In genomic region chr10:101301111-101301731, GRCh38 we compare ENCODE assay signal across 8 cellular contexts. TPM values are rescaled to one million over a fixed set of nuclear protein-coding genes. Genes with fewer than 3 reads are reported as not detected.
DNase-seq lines count a peak whose midpoint lies in the region; ATAC-seq and TF ChIP-seq lines count a peak whose summit lies in the region.

No MANE protein-coding gene starts in this region.

- no peak overlapping the region for H3K4me3 ChIP-seq in GM12864 (ENCODE audit: low read depth, low read length)

- intact Hi-C loops in left cardiac atrium (cut with DNase I) = loop anchor here in 1 of 2 donors (5.0 kb wide), 1 partner anchor 141 kb away; no protein-coding TSS in a partner anchor

- TF ChIP-seq CTCF in GM12864 (IDR thresholded peaks at IDR 0.05; ENCODE audit: low read depth, low read length, missing control alignments) = peak; percentile 69

- DNase-seq in A172 (ENCODE audit: low spot score) = peak; percentile 67
- peak; percentile 3 for DNase-seq in GM12864 (ENCODE audit: low read depth)
- peak; percentile 17 for DNase-seq in NCI-H460 (ENCODE audit: extremely low read depth, low read depth)
- peak; percentile 62 for DNase-seq in activated CD8-positive, alpha-beta memory T cell treated with anti-CD3 and anti-CD28 coated beads, Interleukin-2, amount 50 U/mL, for 48 hours
- no peak for DNase-seq in left cardiac atrium
- peak; percentile 16 to 34 for DNase-seq in stimulated activated CD8-positive, alpha-beta memory T cell treated with anti-CD3 and anti-CD28 coated beads, Interleukin-2, amount 100 ng/mL, for 48 hours (ENCODE audit: low read depth in 2 of 2)

- peak; percentile 45 to 76 for ATAC-seq in left cardiac atrium
- ATAC-seq in HG03139 (IDR thresholded peaks at IDR 0.05; ENCODE audit: unreplicated experiment) = no peak
- no peak for ATAC-seq in HG03432 (IDR thresholded peaks at IDR 0.05; ENCODE audit: unreplicated experiment)

RNA-seq across cellular contexts. Expression of gene BTRC, which starts 52.7 kb away (rescaled TPM):
- 10.3 and 10.7 TPM in 2 replicates for total RNA-seq in A172 (2014; rRNA removed; shearing (Covaris generic))
- 12.2 and 14.9 TPM in 2 replicates for total RNA-seq in NCI-H460 (2014; rRNA removed; shearing (Covaris generic))
- polyA plus RNA-seq in NCI-H460 (2014; cell fraction: nucleus; rRNA removed) = 10.6 and 15.4 TPM in 2 replicates
- total RNA-seq in left cardiac atrium = 10 to 100 TPM; 26.0 to 26.4 TPM

Comparison
In these comparisons a context has a peak if more than half of its experiments do, and no peak if none do; other contexts are left out.
1. ATAC-seq: peak in left cardiac atrium (2 of 2); none in HG03139 (single experiment) and HG03432 (single experiment).